Comparison of ENCODE assay signal across 15 cellular contexts in genomic region chr13:23754506-23754905, GRCh38.
DNase-seq lines count a peak whose midpoint lies in the region; ATAC-seq and TF ChIP-seq lines count a peak whose summit lies in the region.
"Had no signal": no experiment of that assay in that cellular context is flagged by ENCODE, and none has a peak within 500 bp of the region (broad histone marks: within the 10 kb centered on the region; RNA-seq: fewer than 3 reads in every experiment).

No MANE protein-coding gene starts in this region.

- 0 out of 2 replicates have a peak, but pooled peaks cover under 1% of the 10 kb centered on the region for H3K36me3 ChIP-seq in Caco-2 (ENCODE audit: control insufficient read depth, insufficient read depth, low read length)
- H3K36me3 ChIP-seq in naive thymus-derived CD4-positive, alpha-beta T cell (ENCODE audit: control insufficient read depth in 2 of 3, insufficient read depth in 3 of 3, low read length in 3 of 3) = peaks cover 0 to 2% (median 0%) of the 10 kb centered on the region in 3 experiments
- H3K36me3 ChIP-seq in SJCRH30 = no peaks in the 10 kb centered on the region
- H3K36me3 ChIP-seq: gastrocnemius medialis had no signal

- H3K9me3 ChIP-seq in Caco-2 (no peaks in the 10 kb centered on the region), SJCRH30 (replicated peaks) (no peaks in the 10 kb centered on the region)
- no peaks in the 10 kb centered on the region for H3K9me3 ChIP-seq in naive thymus-derived CD4-positive, alpha-beta T cell (ENCODE audit: control insufficient read depth in 2 of 3, low read length in 3 of 3)
- H3K9me3 ChIP-seq: gastrocnemius medialis had no signal

- H3K4me3 Mint-ChIP-seq in Caco-2 (ENCODE audit: unreplicated experiment) (peak overlapping the region; percentile 42), T-cell (peak overlapping the region in 2 of 3 donors; percentile 37 to 50)
- peak overlapping the region in 7 of 10 donors; percentile 22 to 70 (median 41) for H3K4me3 Mint-ChIP-seq in naive thymus-derived CD4-positive, alpha-beta T cell

- H3K27me3 ChIP-seq in Caco-2 (replicated peaks; ENCODE audit: control insufficient read depth, insufficient read depth, low read length) (no peaks in the 10 kb centered on the region), SJCRH30 (no peaks in the 10 kb centered on the region)
- H3K27me3 ChIP-seq in naive thymus-derived CD4-positive, alpha-beta T cell (ENCODE audit: control insufficient read depth in 2 of 2, insufficient read depth in 2 of 2, low read length in 2 of 2) = no peaks in the 10 kb centered on the region
- H3K27me3 ChIP-seq: gastrocnemius medialis had no signal

- no peaks in the 10 kb centered on the region for H3K27me3 Mint-ChIP-seq in Caco-2 (ENCODE audit: insufficient read depth, unreplicated experiment)
- no peaks in the 10 kb centered on the region for H3K27me3 Mint-ChIP-seq in T-cell
- H3K27me3 Mint-ChIP-seq in naive thymus-derived CD4-positive, alpha-beta T cell = peaks cover 0 to 3% (median 0%) of the 10 kb centered on the region in 5 donors

- H3K4me3 ChIP-seq in Caco-2 (ENCODE audit: low read depth, low read length) = no peak overlapping the region
- no peak overlapping the region for H3K4me3 ChIP-seq in naive thymus-derived CD4-positive, alpha-beta T cell (ENCODE audit: low read length)
- H3K4me3 ChIP-seq in SJCRH30 = no peak overlapping the region
- H3K4me3 ChIP-seq: gastrocnemius medialis, PC-9 had no signal

- CTCF ChIA-PET in Caco-2 (lab: Charles Lee) = no interaction called here
- CTCF ChIA-PET in T-cell (lab: Charles Lee) = interaction anchor here in 1 of 2 donors (0.7 kb wide), 1 partner anchor 116 kb away, joined by 3 read pairs; no protein-coding TSS in a partner anchor
- CTCF ChIA-PET in naive thymus-derived CD4-positive, alpha-beta T cell (lab: Charles Lee) = no interaction called here

- POLR2A ChIA-PET in Caco-2 (lab: Charles Lee) = no interaction called here
- POLR2A ChIA-PET in T-cell (lab: Charles Lee) = no interaction called here
- POLR2A ChIA-PET in naive thymus-derived CD4-positive, alpha-beta T cell (lab: Charles Lee) = no interaction called here

- intact Hi-C loops in Caco-2 (cut with micrococcal nuclease; ENCODE audit: unreplicated experiment) = no loop called here
- intact Hi-C loops in naive thymus-derived CD4-positive, alpha-beta T cell (cut with micrococcal nuclease) = loop anchor here in 1 of 2 donors (1.0 kb wide), 1 partner anchor 11 kb away; no protein-coding TSS in a partner anchor

- H3K4me1 Mint-ChIP-seq in Caco-2 (ENCODE audit: low read depth, unreplicated experiment) (peaks cover 43% of the 10 kb centered on the region), T-cell (peaks cover 28 to 52% (median 31%) of the 10 kb centered on the region in 3 donors)
- H3K4me1 Mint-ChIP-seq in naive thymus-derived CD4-positive, alpha-beta T cell = peaks cover 10 to 28% (median 15%) of the 10 kb centered on the region in 7 donors

- ATAC-seq in T-cell (replicated peaks in 1 of 4) = peak; percentile 66 to 95 (median 82)
- peak; percentile 79 for ATAC-seq in naive thymus-derived CD4-positive, alpha-beta T cell
- ATAC-seq in esophagus mucosa = no peak
- ATAC-seq in GM18867 (IDR thresholded peaks at IDR 0.05; ENCODE audit: unreplicated experiment) = no peak
- ATAC-seq: gastrocnemius medialis had no signal

- H3K4me1 ChIP-seq in Caco-2 (peaks cover 58% of the 10 kb centered on the region), SJCRH30 (no peaks in the 10 kb centered on the region)
- H3K4me1 ChIP-seq in naive thymus-derived CD4-positive, alpha-beta T cell (ENCODE audit: control insufficient read depth in 2 of 2, insufficient read depth in 2 of 2, low read length in 2 of 2) = peaks cover 0 to 5% of the 10 kb centered on the region in 2 donors
- H3K4me1 ChIP-seq: gastrocnemius medialis had no signal

- TF ChIP-seq CTCF in Caco-2 (IDR thresholded peaks at IDR 0.05; ENCODE audit: insufficient read depth in 1 of 2, low read depth in 1 of 2, low read length in 1 of 2, severe bottlenecking in 1 of 2, unreplicated experiment in 1 of 2) = no peak

- H3K9me3 Mint-ChIP-seq in Caco-2 (ENCODE audit: unreplicated experiment) (no peaks in the 10 kb centered on the region), T-cell (no peaks in the 10 kb centered on the region)
- H3K9me3 Mint-ChIP-seq in naive thymus-derived CD4-positive, alpha-beta T cell = no peaks in the 10 kb centered on the region

- H3K27ac Mint-ChIP-seq in Caco-2 (ENCODE audit: unreplicated experiment) (peak overlapping the region; percentile 89), T-cell (peak overlapping the region; percentile 77 to 84)
- peak overlapping the region in 8 of 9 donors; percentile 14 to 87 (median 62) for H3K27ac Mint-ChIP-seq in naive thymus-derived CD4-positive, alpha-beta T cell

- DNase-seq in Caco-2 (no peak), T-cell (peak in 24 of 34 experiments; percentile 2 to 46 (median 15)), amniotic epithelial cell (ENCODE audit: low read depth) (peak; percentile 87), SJCRH30 (no peak), NCI-H1092 (lab: John Stamatoyannopoulos, UW) (no peak)
- peak in 6 of 9 donors; percentile 9 to 37 (median 20) for DNase-seq in naive thymus-derived CD4-positive, alpha-beta T cell
- DNase-seq: activated CD4-positive, CD25-positive, alpha-beta regulatory T cell; gastrocnemius medialis; NCI-H187; NCI-H524 treated with DMSO at 0.1 percent for 48 hours; PC-9; trophoblast cell had no signal

- no peak overlapping the region for H3K27ac ChIP-seq in naive thymus-derived CD4-positive, alpha-beta T cell (ENCODE audit: low read depth, low read length)
- H3K27ac ChIP-seq in SJCRH30 = no peak overlapping the region
- H3K27ac ChIP-seq: gastrocnemius medialis, HL-60, PC-9 had no signal

- H3K36me3 Mint-ChIP-seq in Caco-2 (ENCODE audit: insufficient read depth, unreplicated experiment) (peaks cover 6% of the 10 kb centered on the region), T-cell (peaks cover 41% of the 10 kb centered on the region)
- peaks cover 0 to 31% (median 10%) of the 10 kb centered on the region in 5 donors for H3K36me3 Mint-ChIP-seq in naive thymus-derived CD4-positive, alpha-beta T cell

- no TSS peak for BruUV-seq in Caco-2 (replicated peaks; lab: Mats Ljungman, UMichigan)

Comparison
In these comparisons a context has a peak if more than half of its experiments do, and no peak if none do; other contexts are left out.
1. DNase-seq: peak in T-cell (24 of 34), amniotic epithelial cell (single experiment) and naive thymus-derived CD4-positive, alpha-beta T cell (6 of 9); none in Caco-2 (0 of 2), SJCRH30 (0 of 2) and NCI-H1092 (single experiment).
2. ATAC-seq: peak in T-cell (4 of 4) and naive thymus-derived CD4-positive, alpha-beta T cell (single experiment); none in esophagus mucosa (single experiment) and GM18867 (single experiment).
3. Peak in every context shown above with its lines, with median percentiles within 50 percentile points of each other: H3K27ac Mint-ChIP-seq and H3K4me3 Mint-ChIP-seq.